Comparison of ENCODE assay signal across 12 cellular contexts in genomic region chr15:50505656-50506055, GRCh38. TPM values are rescaled to one million over a fixed set of nuclear protein-coding genes. Genes with fewer than 3 reads are reported as not detected.
"Had no signal": no experiment of that assay in that cellular context is flagged by ENCODE, and none has a peak within 500 bp of the region (broad histone marks: within the 10 kb centered on the region; RNA-seq: fewer than 3 reads in every experiment).

No MANE protein-coding gene starts in this region.

RNA-seq across cellular contexts. Expression of gene USP50, which starts 40.8 kb away (rescaled TPM):
- total RNA-seq: colonic mucosa, left lung, lower leg skin, sigmoid colon, skeletal muscle tissue, transverse colon, upper lobe of right lung had no signal
- polyA plus RNA-seq: heart right ventricle, immature natural killer cell, keratinocyte, right cardiac atrium, sigmoid colon, thymus had no signal
